Comparison of ENCODE assay signal across 1 cellular context in genomic region chr2:130181338-130181879, GRCh38.
TF ChIP-seq lines count a peak whose summit lies in the region.

Gene SMPD4, minus strand, starts transcription at chr2:130181602. Its CDS starts 5,010 bp downstream, at chr2:130176592.

TF ChIP-seq in GM12878, 131 proteins besides CTCF, POLR2A, EP300 and RAD21 (continued from another document):
- TF ChIP-seq RAD51 (IDR thresholded peaks at IDR 0.05) (no peak), NBN (IDR thresholded peaks at IDR 0.05) (no peak), CBX3 (IDR thresholded peaks at IDR 0.05; ENCODE audit: borderline replicate concordance, low read depth) (no peak), RUNX3 (IDR thresholded peaks at IDR 0.05; ENCODE audit: low read length) (peak; percentile 41), IKZF1 (conservative IDR thresholded peaks at IDR 0.05) (peak; percentile 54), STAT3 (IDR thresholded peaks at IDR 0.05; ENCODE audit: low read depth, low read length) (no peak), CREM (IDR thresholded peaks at IDR 0.05; ENCODE audit: low read depth) (peak; percentile 99), YBX1 (IDR thresholded peaks at IDR 0.05) (no peak), PKNOX1 (IDR thresholded peaks at IDR 0.05) (no peak), MYB (IDR thresholded peaks at IDR 0.05; ENCODE audit: borderline replicate concordance, low read depth, low read length) (0 out of 2 replicates have a peak, but pooled peaks have one; percentile 29), CREB1 (IDR thresholded peaks at IDR 0.05; ENCODE audit: low read depth) (peak; percentile 98), ESRRA (IDR thresholded peaks at IDR 0.05; ENCODE audit: low read length) (0 out of 2 replicates have a peak, but pooled peaks have one; percentile 25), KAT2A (conservative IDR thresholded peaks at IDR 0.05; ENCODE audit: control insufficient read depth, low read depth, low read length) (no peak), TARDBP (IDR thresholded peaks at IDR 0.05; ENCODE audit: borderline replicate concordance) (0 out of 2 replicates have a peak, but pooled peaks have one; percentile 66), NRF1 (conservative IDR thresholded peaks at IDR 0.05; ENCODE audit: low read depth, low read length) (peak; percentile 41; the same call in 1 of the 2 replicates), ZBTB4 (CRISPR knock-in tag; IDR thresholded peaks at IDR 0.05) (no peak), NKRF (conservative IDR thresholded peaks at IDR 0.05) (peak; percentile 80; the same call in 1 of the 2 replicates), RCOR1 (conservative IDR thresholded peaks at IDR 0.05; ENCODE audit: low read depth, low read length) (no peak), BHLHE40 (IDR thresholded peaks at IDR 0.05; ENCODE audit: borderline replicate concordance in 1 of 2, low read depth in 2 of 2, low read length in 1 of 2) (peak in 1 of 2 experiments; percentile 4; a peak in 2 of 4 replicates), RB1 (IDR thresholded peaks at IDR 0.05; ENCODE audit: borderline replicate concordance) (peak; percentile 71; the same call in 1 of the 2 replicates), E4F1 (IDR thresholded peaks at IDR 0.05; ENCODE audit: borderline replicate concordance, partially characterized antibody) (no peak), TCF3 (IDR thresholded peaks at IDR 0.05; ENCODE audit: borderline replicate concordance, insufficient read depth, low read depth, low read length) (no peak), PAX8 (IDR thresholded peaks at IDR 0.05) (no peak), SIX5 (IDR thresholded peaks at IDR 0.05; ENCODE audit: low read depth, low read length, severe bottlenecking) (peak; percentile 46), ZBTB11 (CRISPR knock-in tag; IDR thresholded peaks at IDR 0.05) (no peak)
